8 cellular contexts compared by ENCODE assay signal in genomic region chr5:10701567-10702039, GRCh38. TPM values are rescaled to one million over a fixed set of nuclear protein-coding genes. Genes with fewer than 3 reads are reported as not detected.
DNase-seq lines count a peak whose midpoint lies in the region; ATAC-seq, FAIRE-seq and TF ChIP-seq lines count a peak whose summit lies in the region.

No MANE protein-coding gene starts in this region.

- CTCF ChIA-PET in AG04449 (lab: Yijun Ruan, JAX): interaction anchor here (0.8 to 6.5 kb wide), 16 partner anchors 10 to 481 kb away, joined by 3 to 50 read pairs (median 6); no protein-coding TSS in a partner anchor
- CTCF ChIA-PET in K562 (lab: Yijun Ruan, JAX; ENCODE audit: low intra/inter-chr PET ratio): interaction anchor here (0.6 to 1.3 kb wide), 2 partner anchors 75 to 101 kb away, joined by 3 to 6 read pairs; no protein-coding TSS in a partner anchor

- no peak overlapping the region for H3K4me3 ChIP-seq in AG04449 (ENCODE audit: low read depth, low read length)
- no peak overlapping the region for H3K4me3 ChIP-seq in K562
- H3K4me3 ChIP-seq in kidney (ENCODE audit: low read length in 2 of 2): no peak overlapping the region
- H3K4me3 ChIP-seq in tibial nerve: no peak overlapping the region

- TF ChIP-seq EP300 in K562 (IDR thresholded peaks at IDR 0.05; ENCODE audit: low read length): no peak
- no peak for TF ChIP-seq EP300 in tibial nerve (IDR thresholded peaks at IDR 0.05)

- peak overlapping the region; percentile 65 for H3K4me2 ChIP-seq in K562 (ENCODE audit: insufficient read depth, low read length)

- in situ Hi-C loops in K562 (cut with MboI): no loop called here

- H3K27me3 ChIP-seq in K562 (ENCODE audit: control insufficient read depth in 2 of 2, insufficient read depth in 2 of 2, low read length in 2 of 2) (no peaks in the 10 kb centered on the region), tibial nerve (no peaks in the 10 kb centered on the region)

- peaks cover 44% of the 10 kb centered on the region for H3K79me2 ChIP-seq in K562 (ENCODE audit: control insufficient read depth, insufficient read depth, low read length)

- peak; percentile 55 for TF ChIP-seq CTCF in AG04449 (IDR thresholded peaks at IDR 0.05; ENCODE audit: insufficient read depth, low read length, missing control alignments)
- TF ChIP-seq CTCF in GM10266 (IDR thresholded peaks at IDR 0.05; ENCODE audit: control insufficient read depth, insufficient read depth, low read depth, missing control alignments): peak; percentile 54
- TF ChIP-seq CTCF in K562 (IDR thresholded peaks at IDR 0.05 in 2 of 3, conservative IDR thresholded peaks at IDR 0.05 in 1 of 3; ENCODE audit: insufficient read depth in 2 of 3, low read depth in 1 of 3, low read length in 3 of 3): peak; percentile 51 to 63 (median 54)
- peak; percentile 58 for TF ChIP-seq CTCF in kidney (IDR thresholded peaks at IDR 0.05; ENCODE audit: borderline replicate concordance, extremely low read depth, insufficient read depth)
- peak in 4 of 5 experiments; percentile 36 to 81 (median 68) for TF ChIP-seq CTCF in tibial nerve (IDR thresholded peaks at IDR 0.05)

- peak; percentile 19 for FAIRE-seq in K562 (lab: Jason Lieb, UNC)
- FAIRE-seq in kidney (lab: Jason Lieb, UNC): no peak

- H3K27ac ChIP-seq in K562 (ENCODE audit: extremely low read depth, low read depth, low read length) (peak overlapping the region; percentile 82), kidney (ENCODE audit: low read depth in 2 of 2, low read length in 2 of 2) (peak overlapping the region; percentile 44 to 74), tibial nerve (peak overlapping the region in 2 of 4 donors; percentile 73 to 76)

- ATAC-seq in K562 (peak; percentile 66), GM18861 (IDR thresholded peaks at IDR 0.05; ENCODE audit: unreplicated experiment) (no peak), HG03354 (IDR thresholded peaks at IDR 0.05; ENCODE audit: poor library complexity, severe bottlenecking, unreplicated experiment) (no peak)

- peaks cover 29 to 49% of the 10 kb centered on the region in 2 experiments for H3K4me1 ChIP-seq in K562 (replicated peaks in 1 of 2; ENCODE audit: control insufficient read depth in 2 of 2, insufficient read depth in 2 of 2, low read length in 2 of 2)
- peaks cover 6 to 8% of the 10 kb centered on the region in 2 donors for H3K4me1 ChIP-seq in kidney (ENCODE audit: control insufficient read depth in 1 of 2, insufficient read depth in 1 of 2, low read depth in 1 of 2, low read length in 2 of 2)
- peaks cover 0 to 53% (median 8%) of the 10 kb centered on the region in 4 donors for H3K4me1 ChIP-seq in tibial nerve

- POLR2A ChIA-PET in AG04449 (lab: Yijun Ruan, JAX): interaction anchor here (1.4 kb wide), 1 partner anchor 9 kb away, joined by 5 read pairs; no protein-coding TSS in a partner anchor
- POLR2A ChIA-PET in K562 (lab: Yijun Ruan, JAX): interaction anchor here (0.6 to 1.7 kb wide), 4 partner anchors 23 to 242 kb away, joined by 3 to 7 read pairs (median 4); no protein-coding TSS in a partner anchor

- H2AFZ ChIP-seq in K562 (ENCODE audit: low read depth, low read length): no peak overlapping the region

- H3K9ac ChIP-seq in K562 (ENCODE audit: insufficient read depth in 1 of 2, low read depth in 2 of 2, low read length in 2 of 2): peak overlapping the region; percentile 20 to 46; a peak in 2 of 4 replicates
- no peak overlapping the region for H3K9ac ChIP-seq in kidney (ENCODE audit: low read length in 2 of 2)

- H3K9me3 ChIP-seq in K562 (replicated peaks; ENCODE audit: control insufficient read depth, insufficient read depth, low read depth, low read length) (no peaks in the 10 kb centered on the region), kidney (ENCODE audit: control insufficient read depth in 1 of 2, low read length in 2 of 2) (no peaks in the 10 kb centered on the region), tibial nerve (no peaks in the 10 kb centered on the region)

- TF ChIP-seq POLR2A in K562 (conservative IDR thresholded peaks at IDR 0.05): no peak
- TF ChIP-seq POLR2A in tibial nerve (IDR thresholded peaks at IDR 0.05): no peak

- peaks cover 34% of the 10 kb centered on the region for H4K20me1 ChIP-seq in K562 (replicated peaks; ENCODE audit: control insufficient read depth, insufficient read depth, low read length)

- H3K9me1 ChIP-seq in K562 (ENCODE audit: control insufficient read depth, insufficient read depth, low read length): peaks cover 6% of the 10 kb centered on the region

- intact Hi-C loops in K562 (cut with micrococcal nuclease): loop anchor here (2.0 to 5.0 kb wide), 4 partner anchors 33 to 157 kb away; partner anchors contain the start of gene DAP
- intact Hi-C loops in kidney (cut with DNase I): no loop called here

- TF ChIP-seq RAD21 in K562 (CRISPR knock-in tag; conservative IDR thresholded peaks at IDR 0.05 in 1 of 2, IDR thresholded peaks at IDR 0.05 in 1 of 2): peak in 1 of 2 experiments; percentile 53; a peak in 3 of 4 replicates

- H3K36me3 ChIP-seq in K562 (ENCODE audit: control insufficient read depth, insufficient read depth, low read length): peaks cover 62% of the 10 kb centered on the region
- no peaks in the 10 kb centered on the region for H3K36me3 ChIP-seq in kidney (ENCODE audit: control insufficient read depth in 1 of 2, insufficient read depth in 2 of 2, low read length in 2 of 2)
- H3K36me3 ChIP-seq in tibial nerve: no peaks in the 10 kb centered on the region

- no peak for DNase-seq in AG04449 (ENCODE audit: low read depth, low spot score)
- no peak for DNase-seq in GM10266 (ENCODE audit: extremely low spot score)
- DNase-seq in NCI-H774 (lab: John Stamatoyannopoulos, UW): peak; percentile 13
- peak; percentile 75 to 79 (median 79) for DNase-seq in K562 (ENCODE audit: extremely low read depth in 1 of 4, low spot score in 3 of 4)
- no peak for DNase-seq in kidney
- peak in 1 of 2 donors; percentile 65 for DNase-seq in tibial nerve (ENCODE audit: low spot score in 2 of 2)

- no TSS peak for BruUV-seq in K562 (replicated peaks; lab: Mats Ljungman, UMichigan)

- WGBS in K562 (ENCODE audit: insufficient coverage, low coverage, missing lambda C conversion rate): 24% methylated on average over 6 of the region's 6 CpGs
- WGBS in tibial nerve, 2 donors: 49% methylated on average over 6 of the region's 6 CpGs

TF ChIP-seq in K562, 482 proteins besides CTCF, POLR2A, EP300 and RAD21 (continues in another document):
- TF ChIP-seq, protein P1, sequence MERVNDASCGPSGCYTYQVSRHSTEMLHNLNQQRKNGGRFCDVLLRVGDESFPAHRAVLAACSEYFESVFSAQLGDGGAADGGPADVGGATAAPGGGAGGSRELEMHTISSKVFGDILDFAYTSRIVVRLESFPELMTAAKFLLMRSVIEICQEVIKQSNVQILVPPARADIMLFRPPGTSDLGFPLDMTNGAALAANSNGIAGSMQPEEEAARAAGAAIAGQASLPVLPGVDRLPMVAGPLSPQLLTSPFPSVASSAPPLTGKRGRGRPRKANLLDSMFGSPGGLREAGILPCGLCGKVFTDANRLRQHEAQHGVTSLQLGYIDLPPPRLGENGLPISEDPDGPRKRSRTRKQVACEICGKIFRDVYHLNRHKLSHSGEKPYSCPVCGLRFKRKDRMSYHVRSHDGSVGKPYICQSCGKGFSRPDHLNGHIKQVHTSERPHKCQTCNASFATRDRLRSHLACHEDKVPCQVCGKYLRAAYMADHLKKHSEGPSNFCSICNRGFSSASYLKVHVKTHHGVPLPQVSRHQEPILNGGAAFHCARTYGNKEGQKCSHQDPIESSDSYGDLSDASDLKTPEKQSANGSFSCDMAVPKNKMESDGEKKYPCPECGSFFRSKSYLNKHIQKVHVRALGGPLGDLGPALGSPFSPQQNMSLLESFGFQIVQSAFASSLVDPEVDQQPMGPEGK (CRISPR knock-in tag; IDR thresholded peaks at IDR 0.05; ENCODE audit: borderline replicate concordance): no peak
- TF ChIP-seq ZNF830 (CRISPR knock-in tag; IDR thresholded peaks at IDR 0.05): no peak
- TF ChIP-seq DPF2 (IDR thresholded peaks at IDR 0.05): no peak
- no peak for TF ChIP-seq CC2D1A (IDR thresholded peaks at IDR 0.05)
- TF ChIP-seq, protein P2, sequence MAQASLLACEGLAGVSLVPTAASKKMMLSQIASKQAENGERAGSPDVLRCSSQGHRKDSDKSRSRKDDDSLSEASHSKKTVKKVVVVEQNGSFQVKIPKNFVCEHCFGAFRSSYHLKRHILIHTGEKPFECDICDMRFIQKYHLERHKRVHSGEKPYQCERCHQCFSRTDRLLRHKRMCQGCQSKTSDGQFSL (CRISPR knock-in tag; IDR thresholded peaks at IDR 0.05): peak; percentile 26; the same call in 1 of the 2 replicates
- TF ChIP-seq, protein P2 (tag; IDR thresholded peaks at IDR 0.05): peak in 1 of 2 experiments; percentile 71; a peak in 2 of 4 replicates
- no peak for TF ChIP-seq CEBPG (CRISPR knock-in tag; IDR thresholded peaks at IDR 0.05)
- peak in 1 of 2 experiments; percentile 71; a peak in 2 of 4 replicates for TF ChIP-seq CEBPG (tag; conservative IDR thresholded peaks at IDR 0.05 in 1 of 2, IDR thresholded peaks at IDR 0.05 in 1 of 2)

RNA-seq across cellular contexts. Expression of gene DAP, which starts 59.4 kb away (rescaled TPM):
- 60.9 and 94.0 TPM in 2 replicates for total RNA-seq in K562 (2011; cell fraction: chromatin; rRNA removed; ENCODE audit: low replicate concordance)
- total RNA-seq in K562 (2011; cell fraction: nucleolus; rRNA removed): 39.0 and 46.8 TPM in 2 replicates
- 92.2 and 142 TPM in 2 replicates for total RNA-seq in K562 (2011; cell fraction: nucleoplasm; rRNA removed)
- total RNA-seq in K562 (2014; rRNA removed) (31.3 and 36.1 TPM in 2 replicates), K562 (2014; rRNA removed; fragmentation: Illumina TruSeq; extraction: Trizol) (33.6 and 34.5 TPM in 2 replicates), K562 (2015; rRNA removed; fragmentation: Illumina TruSeq; extraction: Trizol) (27.3 and 28.7 TPM in 2 replicates), K562 (2021) (118 and 129 TPM in 2 replicates), kidney (133 TPM), tibial nerve (10 to 100 TPM; 43.0 to 77.7 (median 50.0) TPM)
- polyA plus RNA-seq in K562 (2011; rRNA removed) (51.9 and 61.8 TPM in 2 replicates), K562 (2014; fragmentation: Illumina TruSeq; extraction: Trizol) (151 and 157 TPM in 2 replicates), K562 (2014; fragmentation: Nextera tagmentation; extraction: Ambion mirVana) (10 to 100 TPM; 14.1 to 21.7 TPM), K562 (2014; rRNA removed) (84.2 and 84.3 TPM in 2 replicates), kidney (ENCODE audit: insufficient read depth, low read depth, low replicate concordance) (123 TPM)
- polyA plus RNA-seq in K562 (2011; cell fraction: cytosol; rRNA removed): 104 and 110 TPM in 2 replicates
- 62.6 and 63.5 TPM in 2 replicates for polyA plus RNA-seq in K562 (2011; cell fraction: nucleus; rRNA removed)
- polyA plus RNA-seq in K562 (2012): 102 and 243 TPM in 2 replicates
- 35.4 and 39.4 TPM in 2 replicates for polyA minus RNA-seq in K562 (2011; rRNA and poly(A)+ RNA removed)
- polyA minus RNA-seq in K562 (2011; cell fraction: cytosol; rRNA and poly(A)+ RNA removed): 64.4 and 65.4 TPM in 2 replicates
- polyA minus RNA-seq in K562 (2011; cell fraction: nucleus; rRNA and poly(A)+ RNA removed): 28.3 and 33.3 TPM in 2 replicates

Comparison
In these comparisons a context has a peak if more than half of its experiments do, and no peak if none do; other contexts are left out.
1. DNase-seq: peak in NCI-H774 (single experiment) and K562 (4 of 4); none in AG04449 (single experiment), GM10266 (single experiment) and kidney (single experiment).
2. H3K9ac ChIP-seq: peak in K562 (2 of 2); none in kidney (0 of 2).
3. Peak in every context shown above with its lines, with median percentiles within 50 percentile points of each other: CTCF ChIP-seq.